25 cellular contexts compared by ENCODE assay signal in genomic region chr18:78774741-78775141, GRCh38.
"Had no signal": no experiment of that assay in that cellular context is flagged by ENCODE, and none has a peak within 500 bp of the region (broad histone marks: within the 10 kb centered on the region; RNA-seq: fewer than 3 reads in every experiment).

No MANE protein-coding gene starts in this region.

- H3K9me3 ChIP-seq: colonic mucosa had no signal

- ATAC-seq: activated T-helper 17 cell treated with anti-CD3 and anti-CD28 coated beads, Interleukin-2, amount 50 U/mL, for 72 hours; esophagus mucosa; SK-N-SH treated with all-trans-retinoic acid at 6 μM for 48 hours; WTC11 had no signal

- H3K4me3 ChIP-seq: colonic mucosa, dorsolateral prefrontal cortex had no signal

- DNase-seq: activated CD4-positive, alpha-beta memory T cell treated with anti-CD3 and anti-CD28 coated beads, Interleukin-2, amount 10 ng/mL, durations not matched to agents 7 days and 5 days; activated CD4-positive, alpha-beta T cell treated with anti-CD3 and anti-CD28 coated beads for 1 hour; activated CD4-positive, alpha-beta T cell treated with anti-CD3 and anti-CD28 coated beads for 4 hours; activated CD4-positive, alpha-beta T cell treated with anti-CD3 and anti-CD28 coated beads, Interleukin-2, amount 10 ng/mL, durations not matched to agents 7 days and 5 days; activated CD4-positive, alpha-beta T cell treated with anti-CD3 and anti-CD28 coated beads, Interleukin-2, amount 50 U/mL, for 4 hours; activated CD8-positive, alpha-beta memory T cell treated with anti-CD3 and anti-CD28 coated beads, Interleukin-2, amount 50 U/mL, for 48 hours; activated gamma-delta T cell; activated naive CD4-positive, alpha-beta T cell; activated naive CD4-positive, alpha-beta T cell treated with anti-CD3 and anti-CD28 coated beads, Interleukin-2, amount 50 U/mL, for 16 hours; activated T-cell treated with anti-CD3 and anti-CD28 coated beads for 4 hours; activated T-cell treated with anti-CD3 and anti-CD28 coated beads, Interleukin-2, amount 50 U/mL, for 24 hours; amniotic stem cell; anterior cingulate cortex; brain microvascular endothelial cell; caudate nucleus; colonic mucosa; effector memory CD4-positive, alpha-beta T cell; endodermal cell; foreskin fibroblast; T-helper 2 cell had no signal

- H3K27me3 ChIP-seq: brain microvascular endothelial cell, colonic mucosa had no signal

- H3K27ac ChIP-seq: brain microvascular endothelial cell, colonic mucosa, dorsolateral prefrontal cortex had no signal

- H3K4me1 ChIP-seq: colonic mucosa had no signal

- H3K36me3 ChIP-seq: brain microvascular endothelial cell, colonic mucosa had no signal
